ENCODE assay signal across 8 cellular contexts in genomic region chr7:99143522-99143852, GRCh38. TPM values are rescaled to one million over a fixed set of nuclear protein-coding genes. Genes with fewer than 3 reads are reported as not detected.
DNase-seq lines count a peak whose midpoint lies in the region; ATAC-seq, FAIRE-seq and TF ChIP-seq lines count a peak whose summit lies in the region.

No MANE protein-coding gene starts in this region.

- no peak for TF ChIP-seq CTCF in activated CD8-positive, alpha-beta T cell treated with anti-CD3 and anti-CD28 coated beads for 36 hours (IDR thresholded peaks at IDR 0.05)
- TF ChIP-seq CTCF in keratinocyte (optimal IDR thresholded peaks at IDR 0.05 in 1 of 3, IDR thresholded peaks at IDR 0.05 in 1 of 3, conservative IDR thresholded peaks at IDR 0.05 in 1 of 3; ENCODE audit: extremely low read depth in 1 of 3, insufficient read depth in 2 of 3, low read length in 3 of 3), result no peak
- TF ChIP-seq CTCF in tibial artery (IDR thresholded peaks at IDR 0.05), result no peak
- TF ChIP-seq CTCF in D721Med (IDR thresholded peaks at IDR 0.05; ENCODE audit: insufficient read depth, missing control alignments), result no peak

- no peaks in the 10 kb centered on the region for H3K27me3 Mint-ChIP-seq in activated CD8-positive, alpha-beta T cell treated with anti-CD3 and anti-CD28 coated beads for 36 hours

- H3K79me2 ChIP-seq in keratinocyte (ENCODE audit: control insufficient read depth, insufficient read depth, low read length), result peaks cover 38% of the 10 kb centered on the region

- H3K4me1 ChIP-seq in keratinocyte (ENCODE audit: control insufficient read depth, extremely low read depth, insufficient read depth, low read length), result peaks cover 33% of the 10 kb centered on the region
- peaks cover 0 to 44% (median 25%) of the 10 kb centered on the region in 4 donors for H3K4me1 ChIP-seq in tibial artery

- POLR2A ChIA-PET in activated CD8-positive, alpha-beta T cell treated with anti-CD3 and anti-CD28 coated beads for 36 hours (lab: Charles Lee), result interaction anchor here (0.9 kb wide), 1 partner anchor 65 kb away, joined by 5 read pairs; no protein-coding TSS in a partner anchor

- peaks cover 38% of the 10 kb centered on the region for H3K4me1 Mint-ChIP-seq in activated CD8-positive, alpha-beta T cell treated with anti-CD3 and anti-CD28 coated beads for 36 hours (ENCODE audit: low read depth)

- intact Hi-C loops in activated CD8-positive, alpha-beta T cell treated with anti-CD3 and anti-CD28 coated beads for 36 hours (cut with micrococcal nuclease), result no loop called here
- intact Hi-C loops in tibial artery (cut with DNase I; ENCODE audit: low total_unique reads), result loop anchor here (5.0 kb wide), 2 partner anchors 101 to 169 kb away; no protein-coding TSS in a partner anchor

- H3K9me3 Mint-ChIP-seq in activated CD8-positive, alpha-beta T cell treated with anti-CD3 and anti-CD28 coated beads for 36 hours, result no peaks in the 10 kb centered on the region

- H3K4me2 ChIP-seq in keratinocyte (ENCODE audit: control insufficient read depth, extremely low read depth, insufficient read depth, low read depth, low read length), result no peak overlapping the region

- dilution Hi-C loops in keratinocyte (cut with MboI; ENCODE audit: extremely low pct_ligation_motif_present, low sequenced_read_pairs), result no loop called here

- H3K27ac ChIP-seq in keratinocyte (ENCODE audit: control insufficient read depth, insufficient read depth, low read length) (peak overlapping the region; percentile 71), tibial artery (peak overlapping the region; percentile 95 to 100)

- FAIRE-seq in keratinocyte (lab: Jason Lieb, UNC), result no peak
- no peak for FAIRE-seq in D721Med (lab: Jason Lieb, UNC)

- peak; percentile 81 for DNase-seq in DMS53 (lab: John Stamatoyannopoulos, UW)
- DNase-seq in DMS53 treated with DMSO at 0.1 percent for 48 hours (lab: John Stamatoyannopoulos, UW; ENCODE audit: unreplicated experiment), result no peak
- no peak for DNase-seq in activated CD8-positive, alpha-beta T cell treated with anti-CD3 and anti-CD28 coated beads for 36 hours
- no peak for DNase-seq in keratinocyte (ENCODE audit: low read depth, low spot score)
- DNase-seq in tibial artery, result no peak
- DNase-seq in ACHN, result no peak
- DNase-seq in D721Med (ENCODE audit: insufficient read length, low spot score), result no peak

- H3K36me3 ChIP-seq in keratinocyte (ENCODE audit: control insufficient read depth in 2 of 2, extremely low read depth in 1 of 2, insufficient read depth in 2 of 2, low read length in 2 of 2), result peaks cover 0 to 6% of the 10 kb centered on the region in 2 experiments
- H3K36me3 ChIP-seq in tibial artery, result no peaks in the 10 kb centered on the region

- peak overlapping the region; percentile 80 for H3K4me3 Mint-ChIP-seq in activated CD8-positive, alpha-beta T cell treated with anti-CD3 and anti-CD28 coated beads for 36 hours

- H3K27me3 ChIP-seq in keratinocyte (ENCODE audit: control insufficient read depth, extremely low read depth, insufficient read depth, low read length) (no peaks in the 10 kb centered on the region), tibial artery (no peaks in the 10 kb centered on the region)

- in situ Hi-C loops in ACHN (cut with HindIII; ENCODE audit: low pct_ligation_motif_present, low pct_unique_long_range_greater_than_20kb, low sequenced_read_pairs), result no loop called here

- H4K20me1 ChIP-seq in keratinocyte (ENCODE audit: control insufficient read depth, extremely low read depth, insufficient read depth, low read length), result peaks cover 10% of the 10 kb centered on the region

- H3K4me3 ChIP-seq in keratinocyte (ENCODE audit: control insufficient read depth in 2 of 3, extremely low read depth in 1 of 3, insufficient read depth in 2 of 3, low read depth in 1 of 3, low read length in 3 of 3) (peak overlapping the region; percentile 20 to 71 (median 59)), tibial artery (peak overlapping the region; percentile 92 to 100)

- H2AFZ ChIP-seq in keratinocyte (ENCODE audit: control insufficient read depth, low read length), result no peak overlapping the region

- H3K9ac ChIP-seq in keratinocyte (ENCODE audit: control insufficient read depth, extremely low read depth, insufficient read depth, low read length), result peak overlapping the region; percentile 86

- ATAC-seq in HG02798 (IDR thresholded peaks at IDR 0.05; ENCODE audit: poor library complexity, unreplicated experiment), result peak; percentile 31
- ATAC-seq in activated CD8-positive, alpha-beta T cell treated with anti-CD3 and anti-CD28 coated beads for 36 hours, result peak; percentile 11

- no peaks in the 10 kb centered on the region for H3K9me3 ChIP-seq in keratinocyte (ENCODE audit: control insufficient read depth, low read depth, low read length)
- no peaks in the 10 kb centered on the region for H3K9me3 ChIP-seq in tibial artery

- H3K27ac Mint-ChIP-seq in activated CD8-positive, alpha-beta T cell treated with anti-CD3 and anti-CD28 coated beads for 36 hours, result peak overlapping the region; percentile 75

- H3K36me3 Mint-ChIP-seq in activated CD8-positive, alpha-beta T cell treated with anti-CD3 and anti-CD28 coated beads for 36 hours (ENCODE audit: low read depth), result peaks cover 6% of the 10 kb centered on the region

- CTCF ChIA-PET in activated CD8-positive, alpha-beta T cell treated with anti-CD3 and anti-CD28 coated beads for 36 hours (lab: Charles Lee), result no interaction called here

- no peaks in the 10 kb centered on the region for H3K9me1 ChIP-seq in keratinocyte (ENCODE audit: control insufficient read depth, extremely low read depth, insufficient read depth, low read length)

RNA-seq across cellular contexts. Expression of gene SMURF1, which starts 0.4 kb away (rescaled TPM):
- 1 to 10 TPM; 8.3 to 9.4 TPM for total RNA-seq in activated CD8-positive, alpha-beta T cell treated with anti-CD3 and anti-CD28 coated beads for 36 hours
- 20.7 to 32.3 TPM (median 22.2 TPM) in 3 replicates for polyA plus RNA-seq in keratinocyte
- 47.9 TPM for polyA plus RNA-seq in keratinocyte (2011; ENCODE audit: low read depth)
- 20.3 and 25.4 TPM in 2 replicates for polyA plus RNA-seq in keratinocyte (2011; cell fraction: cytosol; rRNA removed)
- 50.8 and 56.0 TPM in 2 replicates for polyA plus RNA-seq in keratinocyte (2011; cell fraction: nucleus; rRNA removed)
- 26.2 and 27.9 TPM in 2 replicates for polyA plus RNA-seq in keratinocyte (2012; ENCODE audit: low replicate concordance)
- polyA minus RNA-seq in keratinocyte, result 20.0 to 37.9 TPM (median 28.4 TPM) in 3 replicates
- 15.5 TPM for polyA minus RNA-seq in keratinocyte (2011; cell fraction: cytosol; rRNA and poly(A)+ RNA removed)
- polyA minus RNA-seq in keratinocyte (2011; cell fraction: nucleus; rRNA and poly(A)+ RNA removed), result 26.2 and 54.6 TPM in 2 replicates
